In the genomic region with DNA sequence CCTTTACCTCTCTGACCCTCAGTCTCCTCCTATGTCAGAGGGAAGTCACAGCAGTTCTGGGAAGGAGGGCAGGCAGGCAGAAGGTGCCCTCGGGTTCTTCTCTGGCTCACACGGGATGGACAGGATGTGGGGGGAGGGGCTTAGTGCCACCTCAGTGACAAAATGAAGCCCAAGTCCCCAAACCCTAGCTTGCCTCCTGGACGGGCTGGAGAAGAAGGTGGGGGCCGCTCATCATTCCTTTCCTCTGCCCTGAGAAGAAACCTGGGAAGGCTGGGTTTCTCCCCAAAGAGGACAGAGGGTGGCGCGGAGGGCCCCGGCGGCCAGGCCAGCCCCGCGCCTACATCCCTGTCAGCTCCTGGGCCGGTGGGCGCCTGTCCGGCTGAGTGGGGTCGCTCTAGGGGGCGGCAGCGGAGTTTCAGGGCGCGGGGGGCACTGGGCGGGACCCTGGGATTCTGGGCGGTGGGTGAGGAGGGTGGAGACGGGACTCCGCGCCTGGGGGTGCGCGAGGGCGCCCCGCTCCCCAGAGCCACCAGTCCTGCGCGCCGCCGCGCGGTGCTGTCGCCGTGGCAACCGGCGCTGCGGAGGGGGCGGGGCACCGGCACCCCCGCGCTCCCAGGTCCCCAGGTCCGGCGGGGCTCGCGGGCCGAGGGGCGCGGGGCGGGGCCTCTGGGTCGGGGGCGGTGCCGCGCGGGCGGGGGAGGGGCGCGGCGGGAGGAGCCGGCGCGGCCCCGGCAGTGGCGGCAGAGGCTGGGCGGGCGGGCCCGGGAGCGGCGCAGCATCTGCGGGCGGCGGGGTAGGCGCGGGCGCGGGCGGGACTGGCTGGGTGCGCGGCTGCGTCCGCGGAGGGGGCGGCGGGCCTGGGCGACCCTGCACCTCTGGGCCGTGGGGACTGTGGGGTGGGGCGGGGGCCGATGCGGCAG, we compare ENCODE assay signal across 8 cellular contexts. TPM values are rescaled to one million over a fixed set of nuclear protein-coding genes. Genes with fewer than 3 reads are reported as not detected.
A peak's percentile ranks its signal among the peaks of the same experiment; 100 is the strongest.
DNase-seq lines count a peak whose midpoint lies in the region; ATAC-seq and TF ChIP-seq lines count a peak whose summit lies in the region.

Gene TMEM121, plus strand, starts transcription at position 723 of the 920 bp plus-strand sequence. CDS start 2,252 bp downstream, outside the sequence.

- H3K4me1 ChIP-seq in esophagus squamous epithelium (peaks cover 19 to 40% (median 27%) of the 10 kb centered on the region in 3 donors), aorta (ENCODE audit: control insufficient read depth in 1 of 2, insufficient read depth in 2 of 2, low read length in 2 of 2) (no peaks in the 10 kb centered on the region)

- H3K4me1 Mint-ChIP-seq in activated CD4-positive, alpha-beta memory T cell treated with anti-CD3 and anti-CD28 coated beads, Interleukin-2, amount 10 ng/mL, durations not matched to agents 7 days and 5 days = peaks cover 32% of the 10 kb centered on the region
- no peaks in the 10 kb centered on the region for H3K4me1 Mint-ChIP-seq in nephron

- H3K36me3 Mint-ChIP-seq in activated CD4-positive, alpha-beta memory T cell treated with anti-CD3 and anti-CD28 coated beads, Interleukin-2, amount 10 ng/mL, durations not matched to agents 7 days and 5 days (ENCODE audit: low read depth) = no peaks in the 10 kb centered on the region
- H3K36me3 Mint-ChIP-seq in nephron (ENCODE audit: low read depth) = no peaks in the 10 kb centered on the region

- H3K9me3 Mint-ChIP-seq in activated CD4-positive, alpha-beta memory T cell treated with anti-CD3 and anti-CD28 coated beads, Interleukin-2, amount 10 ng/mL, durations not matched to agents 7 days and 5 days = no peaks in the 10 kb centered on the region
- H3K9me3 Mint-ChIP-seq in nephron = no peaks in the 10 kb centered on the region

- H3K36me3 ChIP-seq in H7 (replicated peaks; ENCODE audit: control insufficient read depth, insufficient read depth, low read length) (no peaks in the 10 kb centered on the region), esophagus squamous epithelium (no peaks in the 10 kb centered on the region), aorta (ENCODE audit: control insufficient read depth in 1 of 2, insufficient read depth in 2 of 2, low read length in 1 of 2) (no peaks in the 10 kb centered on the region)

- DNase-seq in H7 = peak; percentile 98
- DNase-seq in activated CD4-positive, alpha-beta memory T cell treated with anti-CD3 and anti-CD28 coated beads, Interleukin-2, amount 10 ng/mL, durations not matched to agents 7 days and 5 days = peak; percentile 38
- DNase-seq in esophagus squamous epithelium (lab: John Stamatoyannopoulos, UW) = no peak
- DNase-seq in aorta = peak in 1 of 2 donors; percentile 80

- H3K27me3 ChIP-seq in H7 (ENCODE audit: control insufficient read depth, insufficient read depth, low read length) = peaks cover 37% of the 10 kb centered on the region
- peaks cover 0 to 61% (median 9%) of the 10 kb centered on the region in 4 donors for H3K27me3 ChIP-seq in esophagus squamous epithelium
- no peaks in the 10 kb centered on the region for H3K27me3 ChIP-seq in aorta (ENCODE audit: control insufficient read depth in 1 of 2, insufficient read depth in 2 of 2, low read length in 1 of 2)

- WGBS in esophagus squamous epithelium, 2 donors = no CpG with 5 or more reads among the region's 89 CpGs
- WGBS in aorta, 2 donors = 0 to 1% methylated on average over 59 to 89 of the region's 89 CpGs

- peak within 1 kb of the TSS; percentile 67 for H3K4me3 Mint-ChIP-seq in activated CD4-positive, alpha-beta memory T cell treated with anti-CD3 and anti-CD28 coated beads, Interleukin-2, amount 10 ng/mL, durations not matched to agents 7 days and 5 days
- H3K4me3 Mint-ChIP-seq in nephron = peak within 1 kb of the TSS; percentile 83 to 85 (median 84)

- no peak for TF ChIP-seq POLR2A in esophagus squamous epithelium (IDR thresholded peaks at IDR 0.05)

- POLR2A ChIA-PET in activated CD4-positive, alpha-beta memory T cell treated with anti-CD3 and anti-CD28 coated beads, Interleukin-2, amount 10 ng/mL, durations not matched to agents 7 days and 5 days (lab: Charles Lee) = no interaction called here

- CTCF ChIA-PET in activated CD4-positive, alpha-beta memory T cell treated with anti-CD3 and anti-CD28 coated beads, Interleukin-2, amount 10 ng/mL, durations not matched to agents 7 days and 5 days (lab: Charles Lee) = no interaction called here

- intact Hi-C loops in esophagus squamous epithelium (cut with DNase I) (loop anchor here (5.0 kb wide), 1 partner anchor 159 kb away; no protein-coding TSS in a partner anchor), aorta (cut with DNase I) (loop anchor here (5.0 to 10.0 kb wide), 4 partner anchors 34 to 321 kb away; partner anchors contain the start of gene TEDC1 (in 1 of the 2))

- H3K27ac Mint-ChIP-seq in activated CD4-positive, alpha-beta memory T cell treated with anti-CD3 and anti-CD28 coated beads, Interleukin-2, amount 10 ng/mL, durations not matched to agents 7 days and 5 days = no peak within 1 kb of the TSS
- peak within 1 kb of the TSS in 1 of 3 experiments; percentile 68 for H3K27ac Mint-ChIP-seq in nephron

- H3K4me3 ChIP-seq in H7 (ENCODE audit: insufficient read depth, low read depth, low read length) = peak within 1 kb of the TSS; percentile 33
- peak within 1 kb of the TSS; percentile 35 to 81 (median 54) for H3K4me3 ChIP-seq in esophagus squamous epithelium
- peak within 1 kb of the TSS; percentile 38 to 45 for H3K4me3 ChIP-seq in aorta (ENCODE audit: low read length in 2 of 2)

- H3K9me3 ChIP-seq in esophagus squamous epithelium (no peaks in the 10 kb centered on the region), aorta (ENCODE audit: control insufficient read depth, low read length) (no peaks in the 10 kb centered on the region)

- no peak for TF ChIP-seq CTCF in 22Rv1 (IDR thresholded peaks at IDR 0.05)
- no peak for TF ChIP-seq CTCF in esophagus squamous epithelium (IDR thresholded peaks at IDR 0.05)
- TF ChIP-seq CTCF in nephron (IDR thresholded peaks at IDR 0.05; ENCODE audit: unreplicated experiment in 3 of 3) = no peak

- H3K27ac ChIP-seq in 22Rv1 (peak within 1 kb of the TSS; percentile 66; the same call in 1 of the 2 replicates), esophagus squamous epithelium (peak within 1 kb of the TSS in 3 of 4 donors; percentile 30 to 70 (median 52)), aorta (ENCODE audit: low read depth in 1 of 2, low read length in 2 of 2) (no peak within 1 kb of the TSS)

- ATAC-seq in aorta (ENCODE audit: low FRiP score) = peak; percentile 23
- no peak for ATAC-seq in HG02938 (IDR thresholded peaks at IDR 0.05; ENCODE audit: unreplicated experiment)
- no peak for ATAC-seq in HG02884 (IDR thresholded peaks at IDR 0.05; ENCODE audit: unreplicated experiment)

- H3K27me3 Mint-ChIP-seq in activated CD4-positive, alpha-beta memory T cell treated with anti-CD3 and anti-CD28 coated beads, Interleukin-2, amount 10 ng/mL, durations not matched to agents 7 days and 5 days = peaks cover 24% of the 10 kb centered on the region
- H3K27me3 Mint-ChIP-seq in nephron (ENCODE audit: low read depth) = peaks cover 42% of the 10 kb centered on the region

RNA-seq across cellular contexts. Expression of gene TMEM121, which starts in this region (rescaled TPM):
- 0.67 and 0.80 TPM in 2 replicates for total RNA-seq in H7 (2014; rRNA removed; shearing (Covaris generic))
- 1 to 10 TPM; 9.6 TPM for total RNA-seq in activated CD4-positive, alpha-beta memory T cell treated with anti-CD3 and anti-CD28 coated beads, Interleukin-2, amount 10 ng/mL, durations not matched to agents 7 days and 5 days
- 1 to 10 TPM in 3 of 4 donors, under 1 TPM in 1; 0.61 to 2.1 (median 1.6) TPM for total RNA-seq in esophagus squamous epithelium
- total RNA-seq in aorta = 1 to 10 TPM; 1.9 to 7.5 TPM
- polyA plus RNA-seq in aorta = 1 to 10 TPM in 1 of 2 donors, under 1 TPM in 1; 0.75 to 4.2 TPM

Comparison
In these comparisons a context has a peak if more than half of its experiments do, and no peak if none do; other contexts are left out.
1. Peak in DNase-seq and H3K4me3 ChIP-seq in H7; RNA of the gene not detected or under 1 TPM.
2. H3K27ac ChIP-seq: peak in 22Rv1 (single experiment) and esophagus squamous epithelium (3 of 4); none in aorta (0 of 2).
3. Peak in every context shown above with its lines, with median percentiles within 50 percentile points of each other: H3K4me3 ChIP-seq.